In genomic region chr12:62891805-62892549, GRCh38 we compare ENCODE assay signal across 25 cellular contexts. TPM values are rescaled to one million over a fixed set of nuclear protein-coding genes. Genes with fewer than 3 reads are reported as not detected.
DNase-seq lines count a peak whose midpoint lies in the region; ATAC-seq and TF ChIP-seq lines count a peak whose summit lies in the region.
"Had no signal": no experiment of that assay in that cellular context is flagged by ENCODE, and none has a peak within 500 bp of the region (broad histone marks: within the 10 kb centered on the region; RNA-seq: fewer than 3 reads in every experiment).

No MANE protein-coding gene starts in this region.

- H3K27ac Mint-ChIP-seq in Calu3 (ENCODE audit: unreplicated experiment) (no peak overlapping the region), WTC11 (no peak overlapping the region)
- H3K27ac Mint-ChIP-seq: activated B cell treated with CpG ODN at 0.5 μM for 24 hours; activated CD8-positive, alpha-beta T cell treated with anti-CD3 and anti-CD28 coated beads for 36 hours; activated naive CD4-positive, alpha-beta T cell treated with anti-CD3 and anti-CD28 coated beads, Interleukin-2, amount 10 ng/mL, durations not matched to agents 7 days and 5 days; activated T-cell treated with anti-CD3 and anti-CD28 coated beads, Interleukin-2, amount 50 U/mL, for 24 hours; CD4-positive, alpha-beta T cell; stimulated activated effector memory CD8-positive, alpha-beta T cell treated with anti-CD3 and anti-CD28 coated beads, Interleukin-12 subunit alpha, Interleukin-12 subunit beta, amount 100 ng/mL, for 72 hours had no signal

- H3K27me3 Mint-ChIP-seq in Calu3 (ENCODE audit: unreplicated experiment) (no peaks in the 10 kb centered on the region), WTC11 (ENCODE audit: low read depth) (no peaks in the 10 kb centered on the region)
- H3K27me3 Mint-ChIP-seq: activated B cell treated with CpG ODN at 0.5 μM for 24 hours; activated CD8-positive, alpha-beta T cell treated with anti-CD3 and anti-CD28 coated beads for 36 hours; activated T-cell treated with anti-CD3 and anti-CD28 coated beads, Interleukin-2, amount 50 U/mL, for 24 hours; CD4-positive, alpha-beta T cell; central memory CD8-positive, alpha-beta T cell; naive B cell had no signal

- no TSS peak for BruUV-seq in Calu3 (replicated peaks; lab: Mats Ljungman, UMichigan)

- no peaks in the 10 kb centered on the region for H3K36me3 ChIP-seq in mucosa of descending colon (ENCODE audit: low read depth)
- H3K36me3 ChIP-seq: ovary, Peyer's patch, thoracic aorta had no signal

- DNase-seq in Calu3 (no peak), WTC11 (ENCODE audit: low spot score) (no peak), mucosa of descending colon (no peak), NCI-H2227 treated with DMSO at 0.1 percent for 48 hours (lab: John Stamatoyannopoulos, UW) (no peak), NCI-H187 (lab: John Stamatoyannopoulos, UW) (no peak)
- no peak for DNase-seq in activated CD4-positive, CD25-positive, alpha-beta regulatory T cell treated with anti-CD3 and anti-CD28 coated beads, Interleukin-2, amount 50 U/mL, for 72 hours
- DNase-seq: activated B cell treated with CpG ODN at 0.5 μM for 24 hours; activated CD8-positive, alpha-beta T cell treated with anti-CD3 and anti-CD28 coated beads for 36 hours; activated naive CD4-positive, alpha-beta T cell treated with anti-CD3 and anti-CD28 coated beads, Interleukin-2, amount 10 ng/mL, durations not matched to agents 7 days and 5 days; activated T-cell treated with anti-CD3 and anti-CD28 coated beads, Interleukin-2, amount 50 U/mL, for 24 hours; aorta; CD4-positive, alpha-beta T cell; foreskin keratinocyte; hippocampal formation; naive B cell; NCI-H1048; NCI-H1930; ovary; Peyer's patch had no signal

- peaks cover 25% of the 10 kb centered on the region for H3K4me1 Mint-ChIP-seq in Calu3 (ENCODE audit: low read depth, unreplicated experiment)
- peaks cover 16% of the 10 kb centered on the region for H3K4me1 Mint-ChIP-seq in WTC11
- H3K4me1 Mint-ChIP-seq: activated B cell treated with CpG ODN at 0.5 μM for 24 hours; activated naive CD4-positive, alpha-beta T cell treated with anti-CD3 and anti-CD28 coated beads, Interleukin-2, amount 10 ng/mL, durations not matched to agents 7 days and 5 days; central memory CD8-positive, alpha-beta T cell; naive B cell; stimulated activated effector memory CD8-positive, alpha-beta T cell treated with anti-CD3 and anti-CD28 coated beads, Interleukin-12 subunit alpha, Interleukin-12 subunit beta, amount 100 ng/mL, for 72 hours had no signal

- CTCF ChIA-PET in Calu3 (lab: Charles Lee) = interaction anchor here (0.6 to 1.2 kb wide), 2 partner anchors 44 to 130 kb away, joined by 4 to 6 read pairs; no protein-coding TSS in a partner anchor
- CTCF ChIA-PET in WTC11 (lab: Charles Lee) = no interaction called here

- H3K4me3 ChIP-seq in mucosa of descending colon = no peak overlapping the region
- H3K4me3 ChIP-seq: ovary, Peyer's patch, thoracic aorta had no signal

- peak; percentile 58 for ATAC-seq in HG02798 (IDR thresholded peaks at IDR 0.05; ENCODE audit: poor library complexity, unreplicated experiment)
- ATAC-seq in WTC11 = no peak
- peak; percentile 57 for ATAC-seq in mucosa of descending colon
- no peak for ATAC-seq in GM19035 (IDR thresholded peaks at IDR 0.05; ENCODE audit: unreplicated experiment)
- ATAC-seq: activated CD8-positive, alpha-beta T cell treated with anti-CD3 and anti-CD28 coated beads for 36 hours; foreskin keratinocyte; HCT116; stimulated activated effector memory CD8-positive, alpha-beta T cell treated with anti-CD3 and anti-CD28 coated beads, Interleukin-12 subunit alpha, Interleukin-12 subunit beta, amount 100 ng/mL, for 72 hours had no signal

- intact Hi-C loops in Calu3 (cut with micrococcal nuclease; ENCODE audit: unreplicated experiment) (loop anchor here (5.0 kb wide), 1 partner anchor 35 kb away; no protein-coding TSS in a partner anchor), mucosa of descending colon (cut with DNase I, micrococcal nuclease) (no loop called here)

- H3K36me3 Mint-ChIP-seq in Calu3 (ENCODE audit: insufficient read depth, unreplicated experiment) = no peaks in the 10 kb centered on the region
- peaks cover 6% of the 10 kb centered on the region for H3K36me3 Mint-ChIP-seq in WTC11
- H3K36me3 Mint-ChIP-seq: activated naive CD4-positive, alpha-beta T cell treated with anti-CD3 and anti-CD28 coated beads, Interleukin-2, amount 10 ng/mL, durations not matched to agents 7 days and 5 days; naive B cell; stimulated activated effector memory CD8-positive, alpha-beta T cell treated with anti-CD3 and anti-CD28 coated beads, Interleukin-12 subunit alpha, Interleukin-12 subunit beta, amount 100 ng/mL, for 72 hours had no signal

- TF ChIP-seq CTCF in Calu3 (IDR thresholded peaks at IDR 0.05; ENCODE audit: unreplicated experiment) (no peak), WTC11 (IDR thresholded peaks at IDR 0.05) (no peak), mucosa of descending colon (IDR thresholded peaks at IDR 0.05) (no peak)

- H3K9me3 Mint-ChIP-seq in Calu3 (ENCODE audit: low read depth, unreplicated experiment) = peaks cover 2% of the 10 kb centered on the region
- no peaks in the 10 kb centered on the region; the same call in 1 of the 2 replicates for H3K9me3 Mint-ChIP-seq in WTC11
- H3K9me3 Mint-ChIP-seq: activated B cell treated with CpG ODN at 0.5 μM for 24 hours; activated CD8-positive, alpha-beta T cell treated with anti-CD3 and anti-CD28 coated beads for 36 hours; activated naive CD4-positive, alpha-beta T cell treated with anti-CD3 and anti-CD28 coated beads, Interleukin-2, amount 10 ng/mL, durations not matched to agents 7 days and 5 days; activated T-cell treated with anti-CD3 and anti-CD28 coated beads, Interleukin-2, amount 50 U/mL, for 24 hours; CD4-positive, alpha-beta T cell; central memory CD8-positive, alpha-beta T cell had no signal

- POLR2A ChIA-PET in WTC11 (lab: Charles Lee) = no interaction called here

- H3K4me3 Mint-ChIP-seq in Calu3 (ENCODE audit: low read depth, unreplicated experiment) = peak overlapping the region; percentile 13
- no peak overlapping the region for H3K4me3 Mint-ChIP-seq in WTC11
- H3K4me3 Mint-ChIP-seq: activated B cell treated with CpG ODN at 0.5 μM for 24 hours; activated CD8-positive, alpha-beta T cell treated with anti-CD3 and anti-CD28 coated beads for 36 hours; activated naive CD4-positive, alpha-beta T cell treated with anti-CD3 and anti-CD28 coated beads, Interleukin-2, amount 10 ng/mL, durations not matched to agents 7 days and 5 days; activated T-cell treated with anti-CD3 and anti-CD28 coated beads, Interleukin-2, amount 50 U/mL, for 24 hours; CD4-positive, alpha-beta T cell; central memory CD8-positive, alpha-beta T cell; naive B cell; stimulated activated effector memory CD8-positive, alpha-beta T cell treated with anti-CD3 and anti-CD28 coated beads, Interleukin-12 subunit alpha, Interleukin-12 subunit beta, amount 100 ng/mL, for 72 hours had no signal

- H3K4me1 ChIP-seq in mucosa of descending colon (ENCODE audit: low read depth) = no peaks in the 10 kb centered on the region
- H3K4me1 ChIP-seq: foreskin keratinocyte, Peyer's patch had no signal

- H3K9me3 ChIP-seq in mucosa of descending colon = no peaks in the 10 kb centered on the region
- H3K9me3 ChIP-seq: ovary, Peyer's patch, thoracic aorta had no signal

TF ChIP-seq in WTC11, 78 proteins besides CTCF, POLR2A, EP300 and RAD21:
- 0 out of 2 replicates have a peak, but pooled peaks have one; percentile 55 for TF ChIP-seq GABPB1 (CRISPR knock-in tag; IDR thresholded peaks at IDR 0.05)
- no peak for TF ChIP-seq ZNF396 (CRISPR knock-in tag; IDR thresholded peaks at IDR 0.05; ENCODE audit: borderline replicate concordance)
TF ChIP-seq in WTC11: peak in this region for 1.

RNA-seq across cellular contexts. Expression of gene PPM1H, which starts 43.0 kb away (rescaled TPM):
- total RNA-seq in Calu3 (2022) (36.7 and 39.1 TPM in 2 replicates), WTC11 (2021) (37.1 to 45.6 TPM (median 40.9 TPM) in 3 replicates), mucosa of descending colon (1 to 10 TPM; 4.9 to 6.1 (median 5.8) TPM)
- total RNA-seq: activated B cell treated with CpG ODN at 0.5 μM for 24 hours; CD4-positive, alpha-beta T cell; foreskin keratinocyte had no signal

Comparison
In these comparisons a context has a peak if more than half of its experiments do, and no peak if none do; other contexts are left out.
1. ATAC-seq: peak in HG02798 (single experiment) and mucosa of descending colon (single experiment); none in WTC11 (single experiment) and GM19035 (single experiment).